ENCODE assay signal across 9 cellular contexts in the genomic region with DNA sequence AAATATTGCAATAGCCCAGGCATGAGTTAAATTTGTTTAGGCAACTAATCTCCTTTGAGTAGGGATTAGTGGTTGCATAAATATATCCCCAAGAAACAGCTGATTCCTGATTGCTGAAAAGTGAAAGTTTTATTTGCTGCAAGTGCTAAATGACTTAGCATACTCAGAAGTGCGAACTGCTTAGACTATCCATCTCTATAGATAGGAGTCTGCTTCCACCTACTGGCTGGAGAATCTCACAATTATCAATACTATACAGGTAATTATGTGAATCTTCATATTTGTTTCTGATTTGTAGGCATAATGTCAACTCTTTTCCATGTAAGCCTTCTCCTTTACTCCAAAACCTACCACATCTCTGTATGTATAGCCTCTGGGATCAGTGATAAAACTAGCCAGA. TPM values are rescaled to one million over a fixed set of nuclear protein-coding genes. Genes with fewer than 3 reads are reported as not detected.
DNase-seq lines count a peak whose midpoint lies in the region; ATAC-seq and TF ChIP-seq lines count a peak whose summit lies in the region.
"Had no signal": no experiment of that assay in that cellular context is flagged by ENCODE, and none has a peak within 500 bp of the region (broad histone marks: within the 10 kb centered on the region; RNA-seq: fewer than 3 reads in every experiment).

No MANE protein-coding gene starts in this region.

- TF ChIP-seq CTCF in endothelial cell (IDR thresholded peaks at IDR 0.05; ENCODE audit: unreplicated experiment) (peak; percentile 19), neural cell (IDR thresholded peaks at IDR 0.05; ENCODE audit: poor library complexity, severe bottlenecking) (peak; percentile 73)

- no peaks in the 10 kb centered on the region for H3K4me1 ChIP-seq in CD8-positive, alpha-beta memory T cell (ENCODE audit: insufficient read depth, low read length)

- DNase-seq in G401 (ENCODE audit: low spot score) (peak; percentile 48), NCI-H460 (ENCODE audit: extremely low read depth, low read depth) (peak; percentile 32), endothelial cell (ENCODE audit: low spot score) (no peak), LoVo (ENCODE audit: low spot score) (no peak), SK-N-DZ (ENCODE audit: low spot score) (no peak)
- DNase-seq in CD8-positive, alpha-beta memory T cell: no peak

- no peaks in the 10 kb centered on the region for H3K36me3 ChIP-seq in neural cell (ENCODE audit: insufficient read depth, low read length)
- H3K36me3 ChIP-seq in CD8-positive, alpha-beta memory T cell (ENCODE audit: insufficient read depth, low read length): no peaks in the 10 kb centered on the region

- H3K9me3 ChIP-seq in neural cell (ENCODE audit: low read length): no peaks in the 10 kb centered on the region
- no peaks in the 10 kb centered on the region for H3K9me3 ChIP-seq in CD8-positive, alpha-beta memory T cell (ENCODE audit: low read length)

- no peaks in the 10 kb centered on the region for H3K27me3 Mint-ChIP-seq in endothelial cell (ENCODE audit: unreplicated experiment)
- no peaks in the 10 kb centered on the region for H3K27me3 Mint-ChIP-seq in CD8-positive, alpha-beta memory T cell
- H3K27me3 Mint-ChIP-seq: IgD-negative memory B cell had no signal

- no peak for TF ChIP-seq EP300 in neural cell (conservative IDR thresholded peaks at IDR 0.05; ENCODE audit: poor library complexity, severe bottlenecking)

- H3K27ac ChIP-seq in neural cell (ENCODE audit: low read length): no peak overlapping the region
- no peak overlapping the region for H3K27ac ChIP-seq in CD8-positive, alpha-beta memory T cell (ENCODE audit: low read depth, low read length)

- in situ Hi-C loops in G401 (cut with HindIII; ENCODE audit: low sequenced_read_pairs): no loop called here

- no peaks in the 10 kb centered on the region for H3F3A ChIP-seq in neural cell (ENCODE audit: insufficient read depth, low read length, poor library complexity, severe bottlenecking)

- no peak for ATAC-seq in GM21360 (IDR thresholded peaks at IDR 0.05; ENCODE audit: unreplicated experiment)

- POLR2A ChIA-PET in CD8-positive, alpha-beta memory T cell (lab: Charles Lee): no interaction called here

- H3K9me2 ChIP-seq in neural cell (ENCODE audit: insufficient read depth, low read length): no peaks in the 10 kb centered on the region

- no peak overlapping the region for H3K4me3 ChIP-seq in neural cell (ENCODE audit: low read length)
- no peak overlapping the region for H3K4me3 ChIP-seq in CD8-positive, alpha-beta memory T cell (ENCODE audit: low read length)

- no peak overlapping the region for H3K9ac ChIP-seq in neural cell (ENCODE audit: low read length)

- no peaks in the 10 kb centered on the region for H3K4me1 Mint-ChIP-seq in endothelial cell (ENCODE audit: unreplicated experiment)
- H3K4me1 Mint-ChIP-seq in CD8-positive, alpha-beta memory T cell: no peaks in the 10 kb centered on the region
- H3K4me1 Mint-ChIP-seq: IgD-negative memory B cell had no signal

- no peaks in the 10 kb centered on the region for H3K36me3 Mint-ChIP-seq in endothelial cell (ENCODE audit: low read depth, unreplicated experiment)
- H3K36me3 Mint-ChIP-seq in CD8-positive, alpha-beta memory T cell: no peaks in the 10 kb centered on the region

- CTCF ChIA-PET in CD8-positive, alpha-beta memory T cell (lab: Charles Lee): no interaction called here

- no peaks in the 10 kb centered on the region for H3K9me3 Mint-ChIP-seq in endothelial cell (ENCODE audit: unreplicated experiment)
- H3K9me3 Mint-ChIP-seq in CD8-positive, alpha-beta memory T cell: peaks cover 0 to 2% (median 0%) of the 10 kb centered on the region in 5 donors

- H4K20me1 ChIP-seq in neural cell (ENCODE audit: insufficient read depth): no peaks in the 10 kb centered on the region

- H3K4me2 ChIP-seq in neural cell (ENCODE audit: low read length): no peak overlapping the region

- H3K27ac Mint-ChIP-seq in endothelial cell (ENCODE audit: unreplicated experiment): no peak overlapping the region
- no peak overlapping the region for H3K27ac Mint-ChIP-seq in CD8-positive, alpha-beta memory T cell
- H3K27ac Mint-ChIP-seq: IgD-negative memory B cell had no signal

- no peak overlapping the region for H3K4me3 Mint-ChIP-seq in endothelial cell (ENCODE audit: unreplicated experiment)
- no peak overlapping the region for H3K4me3 Mint-ChIP-seq in CD8-positive, alpha-beta memory T cell
- H3K4me3 Mint-ChIP-seq: IgD-negative memory B cell had no signal

- H3K27me3 ChIP-seq in neural cell (ENCODE audit: insufficient read depth, low read depth, low read length): no peaks in the 10 kb centered on the region
- H3K27me3 ChIP-seq in CD8-positive, alpha-beta memory T cell (ENCODE audit: insufficient read depth, low read length, poor library complexity, severe bottlenecking): no peaks in the 10 kb centered on the region

- TF ChIP-seq RAD21 in neural cell (conservative IDR thresholded peaks at IDR 0.05): peak; percentile 78

- no peaks in the 10 kb centered on the region for H3K79me2 ChIP-seq in neural cell (replicated peaks; ENCODE audit: insufficient read depth, low read length)

- H2AFZ ChIP-seq in neural cell (ENCODE audit: low read depth, low read length): no peak overlapping the region

TF ChIP-seq in neural cell, 6 proteins besides CTCF, POLR2A, EP300 and RAD21:
- peak; percentile 79 for TF ChIP-seq SMC3 (conservative IDR thresholded peaks at IDR 0.05; ENCODE audit: poor library complexity)
- TF ChIP-seq, protein P1, sequence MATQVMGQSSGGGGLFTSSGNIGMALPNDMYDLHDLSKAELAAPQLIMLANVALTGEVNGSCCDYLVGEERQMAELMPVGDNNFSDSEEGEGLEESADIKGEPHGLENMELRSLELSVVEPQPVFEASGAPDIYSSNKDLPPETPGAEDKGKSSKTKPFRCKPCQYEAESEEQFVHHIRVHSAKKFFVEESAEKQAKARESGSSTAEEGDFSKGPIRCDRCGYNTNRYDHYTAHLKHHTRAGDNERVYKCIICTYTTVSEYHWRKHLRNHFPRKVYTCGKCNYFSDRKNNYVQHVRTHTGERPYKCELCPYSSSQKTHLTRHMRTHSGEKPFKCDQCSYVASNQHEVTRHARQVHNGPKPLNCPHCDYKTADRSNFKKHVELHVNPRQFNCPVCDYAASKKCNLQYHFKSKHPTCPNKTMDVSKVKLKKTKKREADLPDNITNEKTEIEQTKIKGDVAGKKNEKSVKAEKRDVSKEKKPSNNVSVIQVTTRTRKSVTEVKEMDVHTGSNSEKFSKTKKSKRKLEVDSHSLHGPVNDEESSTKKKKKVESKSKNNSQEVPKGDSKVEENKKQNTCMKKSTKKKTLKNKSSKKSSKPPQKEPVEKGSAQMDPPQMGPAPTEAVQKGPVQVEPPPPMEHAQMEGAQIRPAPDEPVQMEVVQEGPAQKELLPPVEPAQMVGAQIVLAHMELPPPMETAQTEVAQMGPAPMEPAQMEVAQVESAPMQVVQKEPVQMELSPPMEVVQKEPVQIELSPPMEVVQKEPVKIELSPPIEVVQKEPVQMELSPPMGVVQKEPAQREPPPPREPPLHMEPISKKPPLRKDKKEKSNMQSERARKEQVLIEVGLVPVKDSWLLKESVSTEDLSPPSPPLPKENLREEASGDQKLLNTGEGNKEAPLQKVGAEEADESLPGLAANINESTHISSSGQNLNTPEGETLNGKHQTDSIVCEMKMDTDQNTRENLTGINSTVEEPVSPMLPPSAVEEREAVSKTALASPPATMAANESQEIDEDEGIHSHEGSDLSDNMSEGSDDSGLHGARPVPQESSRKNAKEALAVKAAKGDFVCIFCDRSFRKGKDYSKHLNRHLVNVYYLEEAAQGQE (IDR thresholded peaks at IDR 0.05; ENCODE audit: borderline replicate concordance): no peak
TF ChIP-seq in neural cell: peak in this region for 1.

RNA-seq across cellular contexts. Expression of a gene that starts 11.9 kb away (rescaled TPM):
- not detected in 2 replicates for total RNA-seq in G401 (2014; rRNA removed; shearing (Covaris generic))
- 0.12 TPM in 1 of 2 replicates, not detected in the other for total RNA-seq in NCI-H460 (2014; rRNA removed; shearing (Covaris generic))
- polyA plus RNA-seq in NCI-H460 (2014; cell fraction: nucleus; rRNA removed): not detected in 2 replicates
- total RNA-seq in endothelial cell (ENCODE audit: unreplicated experiment): not detected
- not detected in 2 replicates for polyA plus RNA-seq in neural cell
- not detected in 2 replicates for polyA minus RNA-seq in neural cell
- not detected for total RNA-seq in CD8-positive, alpha-beta memory T cell
- not detected for polyA plus RNA-seq in CD8-positive, alpha-beta memory T cell
- not detected in 2 replicates for polyA plus RNA-seq in SK-N-DZ (2014; cell fraction: cytosol; rRNA removed)
- not detected in 2 replicates for polyA plus RNA-seq in SK-N-DZ (2014; cell fraction: nucleus; rRNA removed)
- polyA plus RNA-seq: IgD-negative memory B cell had no signal

Comparison
In these comparisons a context has a peak if more than half of its experiments do, and no peak if none do; other contexts are left out.
1. DNase-seq: peak in G401 (single experiment) and NCI-H460 (single experiment); none in endothelial cell (single experiment), LoVo (single experiment), CD8-positive, alpha-beta memory T cell (0 of 5) and SK-N-DZ (single experiment).